In genomic region chr16:22206013-22206846, GRCh38 we compare ENCODE assay signal across 1 cellular context.
TF ChIP-seq lines count a peak whose summit lies in the region.

TSS of gene EEF2K (plus strand) at chr16:22206278. CDS start at chr16:22225730, 19,452 bp downstream.

TF ChIP-seq in HepG2, 621 proteins besides CTCF, POLR2A, EP300 and RAD21 (continued from another document and continues in another):
- no peak; the same call in none of the 2 replicates for TF ChIP-seq CAMTA2 (CRISPR knock-in tag; IDR thresholded peaks at IDR 0.05; ENCODE audit: borderline replicate concordance)
- TF ChIP-seq SKIL (CRISPR knock-in tag; IDR thresholded peaks at IDR 0.05; ENCODE audit: borderline replicate concordance): peak; percentile 51; the same call in 1 of the 2 replicates
- peak; percentile 61 for TF ChIP-seq ZNF781 (CRISPR knock-in tag; IDR thresholded peaks at IDR 0.05; ENCODE audit: borderline replicate concordance, not compliant biosample characterization)
- TF ChIP-seq AGO1 (IDR thresholded peaks at IDR 0.05; ENCODE audit: low read depth, low read length, poor library complexity, severe bottlenecking): peak; percentile 78
- TF ChIP-seq CBX1 (IDR thresholded peaks at IDR 0.05; ENCODE audit: low read depth): peak; percentile 91
- TF ChIP-seq RFXANK (CRISPR knock-in tag; IDR thresholded peaks at IDR 0.05): peak; percentile 90
- TF ChIP-seq ZNF800 (CRISPR knock-in tag; IDR thresholded peaks at IDR 0.05): peak; percentile 98
- TF ChIP-seq SRSF9 (IDR thresholded peaks at IDR 0.05; ENCODE audit: borderline replicate concordance, insufficient read depth, low read depth, low read length, poor library complexity, severe bottlenecking): no peak
- TF ChIP-seq GLMP (CRISPR knock-in tag; IDR thresholded peaks at IDR 0.05; ENCODE audit: borderline replicate concordance): no peak
- peak; percentile 94; the same call in 1 of the 2 replicates for TF ChIP-seq TFDP1 (CRISPR knock-in tag; IDR thresholded peaks at IDR 0.05; ENCODE audit: borderline replicate concordance)
- no peak; the same call in 1 of the 2 replicates for TF ChIP-seq ZNF138 (CRISPR knock-in tag; IDR thresholded peaks at IDR 0.05; ENCODE audit: low read depth)
- TF ChIP-seq HMGXB4 (CRISPR knock-in tag; IDR thresholded peaks at IDR 0.05; ENCODE audit: borderline replicate concordance in 1 of 2, low read depth in 1 of 2): peak; percentile 100
- TF ChIP-seq ZNF879 (CRISPR knock-in tag; IDR thresholded peaks at IDR 0.05): peak; percentile 94
- TF ChIP-seq MED13 (CRISPR knock-in tag; IDR thresholded peaks at IDR 0.05): peak; percentile 87
- TF ChIP-seq ZNF646 (CRISPR knock-in tag; IDR thresholded peaks at IDR 0.05): no peak
- peak; percentile 97 for TF ChIP-seq ZNF335 (CRISPR knock-in tag; IDR thresholded peaks at IDR 0.05)
- TF ChIP-seq ZBTB10 (CRISPR knock-in tag; IDR thresholded peaks at IDR 0.05; ENCODE audit: borderline replicate concordance): no peak; the same call in 1 of the 2 replicates
- TF ChIP-seq SYNCRIP (IDR thresholded peaks at IDR 0.05; ENCODE audit: insufficient read depth, low read depth, low read length): no peak
- peak; percentile 76; the same call in 1 of the 2 replicates for TF ChIP-seq PBX3 (CRISPR knock-in tag; IDR thresholded peaks at IDR 0.05; ENCODE audit: borderline replicate concordance)
- TF ChIP-seq DRAP1 (CRISPR knock-in tag; IDR thresholded peaks at IDR 0.05): peak; percentile 74
- TF ChIP-seq ZNF329 (CRISPR knock-in tag; IDR thresholded peaks at IDR 0.05; ENCODE audit: low read depth): peak; percentile 93
- peak; percentile 96 for TF ChIP-seq SRY (CRISPR knock-in tag; IDR thresholded peaks at IDR 0.05)
- peak; percentile 72 for TF ChIP-seq RARA (CRISPR knock-in tag; IDR thresholded peaks at IDR 0.05)
- no peak for TF ChIP-seq XBP1 (CRISPR knock-in tag; IDR thresholded peaks at IDR 0.05)
- peak; percentile 98 for TF ChIP-seq ZNF792 (CRISPR knock-in tag; IDR thresholded peaks at IDR 0.05)
- peak; percentile 97 for TF ChIP-seq NFKB2 (CRISPR knock-in tag; IDR thresholded peaks at IDR 0.05; ENCODE audit: borderline replicate concordance)
- TF ChIP-seq ZNF577 (CRISPR knock-in tag; IDR thresholded peaks at IDR 0.05; ENCODE audit: borderline replicate concordance, low read depth): 0 out of 2 replicates have a peak, but pooled peaks have one; percentile 0
- TF ChIP-seq HNF4A (CRISPR knock-in tag; IDR thresholded peaks at IDR 0.05): peak; percentile 72
- TF ChIP-seq SP4 (CRISPR knock-in tag; IDR thresholded peaks at IDR 0.05): peak; percentile 95
- TF ChIP-seq MTA3 (CRISPR knock-in tag; IDR thresholded peaks at IDR 0.05): no peak
- TF ChIP-seq ZFP90 (CRISPR knock-in tag; IDR thresholded peaks at IDR 0.05; ENCODE audit: borderline replicate concordance): no peak; the same call in 1 of the 2 replicates
- TF ChIP-seq BRF2 (CRISPR knock-in tag; IDR thresholded peaks at IDR 0.05): peak; percentile 94
- TF ChIP-seq ZNF484 (CRISPR knock-in tag; IDR thresholded peaks at IDR 0.05; ENCODE audit: borderline replicate concordance, low read depth): no peak
- TF ChIP-seq NCOA2 (CRISPR knock-in tag; IDR thresholded peaks at IDR 0.05): peak; percentile 77; the same call in 1 of the 2 replicates
- peak; percentile 85 for TF ChIP-seq ZNF264 (CRISPR knock-in tag; IDR thresholded peaks at IDR 0.05)
- peak; percentile 84 for TF ChIP-seq HNRNPK (IDR thresholded peaks at IDR 0.05; ENCODE audit: low read depth, low read length, poor library complexity, severe bottlenecking)
- TF ChIP-seq SOX5 (CRISPR knock-in tag; IDR thresholded peaks at IDR 0.05; ENCODE audit: borderline replicate concordance): peak; percentile 86
- TF ChIP-seq KDM5A (IDR thresholded peaks at IDR 0.05; ENCODE audit: borderline replicate concordance, low read length): peak; percentile 52; the same call in 1 of the 2 replicates
- peak; percentile 93 for TF ChIP-seq YEATS2 (CRISPR knock-in tag; IDR thresholded peaks at IDR 0.05; ENCODE audit: borderline replicate concordance)
